Comparison of ENCODE assay signal across 21 cellular contexts in the genomic region with DNA sequence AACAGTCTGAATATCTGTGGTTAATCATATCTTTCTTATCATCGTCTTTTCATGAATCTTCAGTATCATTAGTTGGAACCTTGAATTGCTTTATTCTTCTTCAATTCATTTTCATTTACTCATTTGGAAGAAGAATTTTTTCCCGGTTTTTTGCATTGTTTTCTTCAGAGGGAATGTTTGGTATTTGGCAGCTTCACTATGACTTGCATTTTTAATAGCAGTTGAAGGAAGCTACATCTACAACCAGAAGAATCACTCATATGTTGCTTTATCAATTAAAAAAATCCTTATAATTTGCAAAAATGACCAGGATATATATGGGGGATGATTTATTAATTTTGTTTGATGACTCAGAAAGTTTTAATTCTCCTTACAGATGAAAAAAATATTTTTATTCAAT.
A peak's percentile ranks its signal among the peaks of the same experiment; 100 is the strongest.
DNase-seq lines count a peak whose midpoint lies in the region; ATAC-seq, FAIRE-seq and TF ChIP-seq lines count a peak whose summit lies in the region.
"Had no signal": no experiment of that assay in that cellular context is flagged by ENCODE, and none has a peak within 500 bp of the region (broad histone marks: within the 10 kb centered on the region; RNA-seq: fewer than 3 reads in every experiment).

No MANE protein-coding gene starts in this region.

- WGBS in mesendoderm (ENCODE audit: extremely low coverage, insufficient coverage, low lambda C conversion rate) = no CpG with 5 or more reads among the region's 2 CpGs

- no peaks in the 10 kb centered on the region for H3K9me3 Mint-ChIP-seq in astrocyte (ENCODE audit: unreplicated experiment)
- H3K9me3 Mint-ChIP-seq: T-helper 1 cell treated with Interleukin-12 subunit alpha and Interleukin-12 subunit beta and Interleukin-4 antibody, amounts not matched to agents 30 μg/mL and 1 μg/mL, for 36 hours had no signal

- H3K23ac ChIP-seq in mesendoderm (ENCODE audit: low read length) = no peak overlapping the region

- TF ChIP-seq CTCF in astrocyte (IDR thresholded peaks at IDR 0.05; ENCODE audit: insufficient read depth, low read depth, low read length) = no peak

- H3K27ac Mint-ChIP-seq in astrocyte (ENCODE audit: unreplicated experiment) = peak overlapping the region; percentile 81
- H3K27ac Mint-ChIP-seq: CD14-positive monocyte; IgD-negative memory B cell; T-helper 1 cell treated with Interleukin-12 subunit alpha and Interleukin-12 subunit beta and Interleukin-4 antibody, amounts not matched to agents 30 μg/mL and 1 μg/mL, for 36 hours had no signal

- H4K8ac ChIP-seq in mesendoderm (ENCODE audit: low read depth, low read length) = no peak overlapping the region

- H3K4me2 ChIP-seq in astrocyte (ENCODE audit: low read length) (no peak overlapping the region), mesendoderm (ENCODE audit: low read length) (no peak overlapping the region)

- H3K36me3 ChIP-seq in astrocyte (ENCODE audit: insufficient read depth, low read length) (no peaks in the 10 kb centered on the region), mesendoderm (ENCODE audit: control insufficient read depth, insufficient read depth, low read length) (no peaks in the 10 kb centered on the region)

- H2AK5ac ChIP-seq in mesendoderm (ENCODE audit: low read length) = no peak overlapping the region

- no peak overlapping the region for H3K4ac ChIP-seq in mesendoderm (ENCODE audit: low read depth, low read length)

- no peak for FAIRE-seq in astrocyte (lab: Jason Lieb, UNC)
- FAIRE-seq: GM12878, HTR-8/SVneo had no signal

- no peak overlapping the region for H3K4me3 Mint-ChIP-seq in astrocyte (ENCODE audit: unreplicated experiment)
- H3K4me3 Mint-ChIP-seq: CD14-positive monocyte; IgD-negative memory B cell; T-helper 1 cell treated with Interleukin-12 subunit alpha and Interleukin-12 subunit beta and Interleukin-4 antibody, amounts not matched to agents 30 μg/mL and 1 μg/mL, for 36 hours had no signal

- H3K27me3 Mint-ChIP-seq in astrocyte (ENCODE audit: low read depth, unreplicated experiment) = no peaks in the 10 kb centered on the region
- H3K27me3 Mint-ChIP-seq: IgD-negative memory B cell had no signal

- no peak overlapping the region for H2BK15ac ChIP-seq in mesendoderm (replicated peaks; ENCODE audit: low read depth)

- no peak overlapping the region for H3K56ac ChIP-seq in mesendoderm (ENCODE audit: low read length)

- H3K79me2 ChIP-seq in astrocyte (ENCODE audit: insufficient read depth, low read length) = no peaks in the 10 kb centered on the region
- H3K79me2 ChIP-seq in mesendoderm (ENCODE audit: control insufficient read depth, insufficient read depth, low read length) = no peaks in the 10 kb centered on the region

- no peak overlapping the region for H2BK120ac ChIP-seq in mesendoderm (ENCODE audit: low read depth, low read length)

- ATAC-seq in HG02870 (IDR thresholded peaks at IDR 0.05; ENCODE audit: unreplicated experiment) (no peak), GM19452 (IDR thresholded peaks at IDR 0.05; ENCODE audit: unreplicated experiment) (no peak), HG02610 (IDR thresholded peaks at IDR 0.05; ENCODE audit: unreplicated experiment) (no peak)
- ATAC-seq: GM12878 had no signal

- no peak overlapping the region for H3K9ac ChIP-seq in astrocyte (ENCODE audit: low read length)
- H3K9ac ChIP-seq in mesendoderm (ENCODE audit: low read length) = no peak overlapping the region

- no peak overlapping the region for H3K4me3 ChIP-seq in astrocyte (ENCODE audit: insufficient read depth, low read depth, low read length)
- no peak overlapping the region for H3K4me3 ChIP-seq in mesendoderm (ENCODE audit: low read length)
- H3K4me3 ChIP-seq: GM12878 had no signal

- H3K27ac ChIP-seq in astrocyte (ENCODE audit: low read depth, low read length) = no peak overlapping the region
- no peak overlapping the region for H3K27ac ChIP-seq in mesendoderm (ENCODE audit: low read depth, low read length)
- H3K27ac ChIP-seq: 22Rv1 had no signal

- no peaks in the 10 kb centered on the region for H4K20me1 ChIP-seq in astrocyte (ENCODE audit: insufficient read depth, low read length)

- DNase-seq in DMS53 (lab: John Stamatoyannopoulos, UW) = peak; percentile 30
- no peak for DNase-seq in DMS53 treated with DMSO at 0.1 percent for 48 hours (lab: John Stamatoyannopoulos, UW; ENCODE audit: unreplicated experiment)
- DNase-seq in NCI-H460 (ENCODE audit: extremely low read depth, low read depth) = peak; percentile 79
- no peak for DNase-seq in astrocyte (ENCODE audit: low read depth)
- DNase-seq in mesendoderm = peak; percentile 73
- DNase-seq: DND-41, HCEC 1CT, Kasumi-1, NCI-H1694 treated with DMSO at 0.1 percent for 48 hours, NCI-H446, NCI-H748 treated with DMSO at 0.1 percent for 48 hours, Right ventricle myocardium superior had no signal

- H3K36me3 Mint-ChIP-seq in astrocyte (ENCODE audit: low read depth, unreplicated experiment) = no peaks in the 10 kb centered on the region
- H3K36me3 Mint-ChIP-seq: CD14-positive monocyte, IgD-negative memory B cell had no signal

- no peak overlapping the region for H3K18ac ChIP-seq in mesendoderm (ENCODE audit: low read length)

- no peaks in the 10 kb centered on the region for H3K4me1 ChIP-seq in astrocyte (ENCODE audit: insufficient read depth, low read length)
- peaks cover 4% of the 10 kb centered on the region for H3K4me1 ChIP-seq in mesendoderm (ENCODE audit: control insufficient read depth, low read depth, low read length)

- H3K4me1 Mint-ChIP-seq in astrocyte (ENCODE audit: low read depth, unreplicated experiment) = peaks cover 6% of the 10 kb centered on the region
- H3K4me1 Mint-ChIP-seq: CD14-positive monocyte, IgD-negative memory B cell had no signal

- H2BK5ac ChIP-seq in mesendoderm (ENCODE audit: low read length) = no peak overlapping the region

- H4K5ac ChIP-seq in mesendoderm (ENCODE audit: low read length) = no peak overlapping the region

- no peaks in the 10 kb centered on the region for H3K9me3 ChIP-seq in astrocyte (ENCODE audit: insufficient read depth, low read depth, low read length)

- no peaks in the 10 kb centered on the region for H3K79me1 ChIP-seq in mesendoderm (ENCODE audit: low read length)

- no peak overlapping the region for H2AFZ ChIP-seq in astrocyte (ENCODE audit: low read depth, low read length)

- H3K27me3 ChIP-seq in astrocyte (ENCODE audit: insufficient read depth, low read length) (no peaks in the 10 kb centered on the region), mesendoderm (ENCODE audit: insufficient read depth, low read length, poor library complexity) (no peaks in the 10 kb centered on the region)

Comparison
In these comparisons a context has a peak if more than half of its experiments do, and no peak if none do; other contexts are left out.
1. DNase-seq: peak in DMS53 (single experiment), NCI-H460 (single experiment) and mesendoderm (single experiment); none in DMS53 treated with DMSO at 0.1 percent for 48 hours (single experiment) and astrocyte (single experiment).